In the genomic region with DNA sequence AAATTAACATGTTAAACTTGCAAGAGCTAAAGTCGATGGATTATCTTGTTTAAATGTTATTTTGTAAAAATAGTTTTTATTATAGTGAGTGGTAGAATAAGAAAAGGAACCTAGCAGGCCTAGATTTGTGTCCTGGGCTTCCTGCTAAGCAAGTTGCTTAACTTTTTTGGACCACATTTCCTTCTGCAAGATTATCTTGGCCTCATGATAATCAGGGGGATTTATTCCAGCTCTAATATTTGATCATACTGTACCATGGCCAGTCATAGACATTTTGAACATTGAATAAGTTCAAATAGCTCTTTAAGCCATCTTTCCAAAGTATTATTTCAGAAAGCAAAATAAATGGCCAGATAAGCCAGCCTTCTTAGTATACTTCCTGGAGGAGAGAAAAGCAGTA, we compare ENCODE assay signal across 28 cellular contexts.
"Had no signal": no experiment of that assay in that cellular context is flagged by ENCODE, and none has a peak within 500 bp of the region (broad histone marks: within the 10 kb centered on the region; RNA-seq: fewer than 3 reads in every experiment).

No MANE protein-coding gene starts in this region.

- H3K27me3 ChIP-seq: adrenal gland, brain microvascular endothelial cell, esophagus muscularis mucosa, foreskin keratinocyte, heart left ventricle, left lung, pancreas, testis, transverse colon had no signal

- H3K27ac ChIP-seq: adrenal gland, brain microvascular endothelial cell, esophagus muscularis mucosa, foreskin keratinocyte, left lung, pancreas, prostate gland, testis, transverse colon, WERI-Rb-1 had no signal

- ATAC-seq: activated CD4-positive, CD25-positive, alpha-beta regulatory T cell treated with anti-CD3 and anti-CD28 coated beads, Interleukin-2, amount 50 U/mL, for 24 hours; foreskin keratinocyte; left lung; naive thymus-derived CD4-positive, alpha-beta T cell; pancreas; stimulated activated naive CD8-positive, alpha-beta T cell treated with anti-CD3 and anti-CD28 coated beads, Interleukin-15, Interleukin-2, amounts not matched to agents 100 U/mL and 50 U/mL, for 24 hours had no signal

- H3K9me3 ChIP-seq: adrenal gland, esophagus muscularis mucosa, left lung, pancreas, prostate gland, testis, transverse colon had no signal

- H3K4me3 Mint-ChIP-seq: activated naive CD4-positive, alpha-beta T cell treated with anti-CD3 and anti-CD28 coated beads for 36 hours; activated naive CD8-positive, alpha-beta T cell treated with anti-CD3 and anti-CD28 coated beads for 36 hours; naive thymus-derived CD4-positive, alpha-beta T cell; neural crest cell had no signal

- H3K4me3 ChIP-seq: adrenal gland, esophagus muscularis mucosa, heart left ventricle, left lung, pancreas, prostate gland, testis, transverse colon had no signal

- H3K27ac Mint-ChIP-seq: activated naive CD4-positive, alpha-beta T cell treated with anti-CD3 and anti-CD28 coated beads for 36 hours; activated naive CD8-positive, alpha-beta T cell treated with anti-CD3 and anti-CD28 coated beads for 36 hours; naive thymus-derived CD4-positive, alpha-beta T cell had no signal

- H3K4me1 Mint-ChIP-seq: activated naive CD8-positive, alpha-beta T cell treated with anti-CD3 and anti-CD28 coated beads for 36 hours; naive thymus-derived CD4-positive, alpha-beta T cell had no signal

- DNase-seq: activated CD4-positive, alpha-beta T cell treated with anti-CD3 and anti-CD28 coated beads for 48 hours; activated CD4-positive, alpha-beta T cell treated with anti-CD3 and anti-CD28 coated beads, Interleukin-2, amount 50 U/mL, for 48 hours; activated CD8-positive, alpha-beta memory T cell treated with anti-CD3 and anti-CD28 coated beads for 24 hours; activated effector memory CD4-positive, alpha-beta T cell treated with Interleukin-2 at 50 U/mL for 16 hours; activated naive CD4-positive, alpha-beta T cell treated with anti-CD3 and anti-CD28 coated beads for 36 hours; activated naive CD8-positive, alpha-beta T cell treated with anti-CD3 and anti-CD28 coated beads for 36 hours; adrenal gland; brain microvascular endothelial cell; caudate nucleus; foreskin keratinocyte; heart left ventricle; kidney glomerular epithelial cell; left lung; midbrain; naive thymus-derived CD4-positive, alpha-beta T cell; nucleus accumbens; pancreas; retina; stimulated activated CD4-positive, alpha-beta T cell treated with anti-CD3 and anti-CD28 coated beads, Interleukin-2, amount 100 ng/mL, for 48 hours; stimulated activated naive CD8-positive, alpha-beta T cell treated with anti-CD3 and anti-CD28 coated beads, Interleukin-15, Interleukin-2, amounts not matched to agents 100 U/mL and 50 U/mL, for 24 hours; T-helper 2 cell; testis; transverse colon; WERI-Rb-1 had no signal

- H3K9me3 Mint-ChIP-seq: activated naive CD4-positive, alpha-beta T cell treated with anti-CD3 and anti-CD28 coated beads for 36 hours; activated naive CD8-positive, alpha-beta T cell treated with anti-CD3 and anti-CD28 coated beads for 36 hours; naive thymus-derived CD4-positive, alpha-beta T cell had no signal

- H3K36me3 ChIP-seq: adrenal gland, brain microvascular endothelial cell, left lung, pancreas, prostate gland, WERI-Rb-1 had no signal

- H3K4me1 ChIP-seq: adrenal gland, esophagus muscularis mucosa, foreskin keratinocyte, left lung, prostate gland, testis, transverse colon had no signal

- H3K27me3 Mint-ChIP-seq: activated naive CD8-positive, alpha-beta T cell treated with anti-CD3 and anti-CD28 coated beads for 36 hours; naive thymus-derived CD4-positive, alpha-beta T cell had no signal
